Comparison of ENCODE assay signal across 8 cellular contexts in the genomic region with DNA sequence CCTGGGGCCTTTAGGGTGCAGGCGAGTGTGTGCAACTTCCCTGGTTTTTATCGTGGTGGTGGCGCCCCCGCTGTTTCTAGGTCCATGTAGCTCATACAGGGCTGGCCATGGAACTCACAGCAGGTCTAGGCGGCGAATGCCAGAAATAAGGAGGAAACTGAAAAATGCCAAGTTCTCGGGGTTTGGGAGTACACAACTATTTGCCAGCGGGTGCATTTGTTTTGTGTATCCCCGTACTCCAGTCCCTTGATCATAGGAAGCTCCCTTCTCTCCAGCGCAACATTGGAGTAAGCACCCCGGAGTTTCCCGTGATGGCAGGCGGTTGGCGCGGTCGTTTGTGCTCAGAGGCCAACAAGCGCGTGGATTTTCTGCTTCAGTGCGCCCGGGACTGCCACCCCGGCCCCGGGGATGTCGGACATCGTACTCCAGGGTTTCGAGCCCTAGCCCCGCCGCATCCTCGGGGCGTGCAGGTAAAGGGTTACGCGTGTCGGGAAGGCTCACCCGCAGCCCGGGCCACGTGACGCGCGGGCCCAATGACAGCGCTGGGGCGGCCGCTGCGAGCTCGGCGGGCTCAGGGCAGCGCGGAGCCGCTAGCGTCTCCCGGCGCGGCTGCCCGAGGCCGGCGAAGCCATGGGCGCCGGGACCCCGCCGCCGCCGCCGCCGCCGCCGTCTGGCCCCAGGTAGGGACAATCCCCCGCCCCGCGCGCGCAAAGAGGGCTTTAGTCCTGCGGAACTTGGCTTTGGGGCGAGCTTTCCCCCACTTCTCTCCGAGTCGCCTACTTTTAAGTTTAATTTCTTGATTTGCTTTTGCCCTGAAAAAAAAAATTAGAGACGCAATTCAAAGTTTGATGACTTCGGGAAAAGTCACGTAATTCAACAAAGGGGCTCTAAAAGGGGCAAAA.
DNase-seq lines count a peak whose midpoint lies in the region; ATAC-seq and TF ChIP-seq lines count a peak whose summit lies in the region.

No MANE protein-coding gene starts in this region.

- H3K9me3 Mint-ChIP-seq in Caco-2 (ENCODE audit: unreplicated experiment) = no peaks in the 10 kb centered on the region
- H3K9me3 Mint-ChIP-seq in activated B cell treated with CpG ODN at 0.5 μM for 24 hours = no peaks in the 10 kb centered on the region

- no peaks in the 10 kb centered on the region for H3K27me3 ChIP-seq in Caco-2 (replicated peaks; ENCODE audit: control insufficient read depth, insufficient read depth, low read length)

- POLR2A ChIA-PET in Caco-2 (lab: Charles Lee) (interaction anchor here (0.6 to 2.3 kb wide), 4 partner anchors 12 to 166 kb away, joined by 3 to 14 read pairs (median 6); no protein-coding TSS in a partner anchor), activated B cell treated with CpG ODN at 0.5 μM for 24 hours (lab: Charles Lee) (no interaction called here)

- ATAC-seq in GM21526 (IDR thresholded peaks at IDR 0.05; ENCODE audit: low FRiP score, unreplicated experiment) (peak; percentile 72), activated B cell treated with CpG ODN at 0.5 μM for 24 hours (ENCODE audit: low read depth) (peak; percentile 77)

- H3K36me3 Mint-ChIP-seq in Caco-2 (ENCODE audit: insufficient read depth, unreplicated experiment) = peaks cover 3% of the 10 kb centered on the region
- H3K36me3 Mint-ChIP-seq in activated B cell treated with CpG ODN at 0.5 μM for 24 hours (ENCODE audit: low read depth) = no peaks in the 10 kb centered on the region

- TF ChIP-seq CTCF in Caco-2 (IDR thresholded peaks at IDR 0.05; ENCODE audit: insufficient read depth in 1 of 2, low read depth in 1 of 2, low read length in 1 of 2, severe bottlenecking in 1 of 2, unreplicated experiment in 1 of 2) (peak in 1 of 2 experiments; percentile 21), activated B cell treated with CpG ODN at 0.5 μM for 24 hours (IDR thresholded peaks at IDR 0.05) (no peak)

- CTCF ChIA-PET in Caco-2 (lab: Charles Lee) = interaction anchor here (0.6 to 2.5 kb wide), 35 partner anchors 8 to 524 kb away, joined by 3 to 34 read pairs (median 4); partner anchors contain the start of gene RELL1
- CTCF ChIA-PET in activated B cell treated with CpG ODN at 0.5 μM for 24 hours (lab: Charles Lee) = interaction anchor here (0.7 to 3.1 kb wide), 2 partner anchors 34 to 113 kb away, joined by 3 to 12 read pairs; no protein-coding TSS in a partner anchor

- H3K27me3 Mint-ChIP-seq in Caco-2 (ENCODE audit: insufficient read depth, unreplicated experiment) (no peaks in the 10 kb centered on the region), activated B cell treated with CpG ODN at 0.5 μM for 24 hours (peaks cover 57% of the 10 kb centered on the region)

- H3K4me1 Mint-ChIP-seq in Caco-2 (ENCODE audit: low read depth, unreplicated experiment) = peaks cover 14% of the 10 kb centered on the region
- H3K4me1 Mint-ChIP-seq in activated B cell treated with CpG ODN at 0.5 μM for 24 hours = peaks cover 14% of the 10 kb centered on the region

- H3K27ac Mint-ChIP-seq in Caco-2 (ENCODE audit: unreplicated experiment) (peak overlapping the region; percentile 24), activated B cell treated with CpG ODN at 0.5 μM for 24 hours (no peak overlapping the region)

- intact Hi-C loops in Caco-2 (cut with micrococcal nuclease; ENCODE audit: unreplicated experiment) = loop anchor here (1.0 to 2.0 kb wide), 13 partner anchors 12 to 349 kb away; partner anchors contain the start of gene RELL1
- intact Hi-C loops in activated B cell treated with CpG ODN at 0.5 μM for 24 hours (cut with micrococcal nuclease) = loop anchor here (1.0 kb wide), 3 partner anchors 113 to 582 kb away; no protein-coding TSS in a partner anchor

- H3K4me3 ChIP-seq in Caco-2 (ENCODE audit: low read depth, low read length) = peak overlapping the region; percentile 61

- DNase-seq in Caco-2 (peak; percentile 77 to 86), KBM-7 (peak; percentile 32), activated B cell treated with CpG ODN at 0.5 μM for 24 hours (peak; percentile 26), cerebellar cortex (ENCODE audit: low spot score) (peak; percentile 54), kidney tubule cell (ENCODE audit: low spot score) (peak; percentile 81), SHP77 treated with DMSO at 0.1 percent for 48 hours (lab: John Stamatoyannopoulos, UW) (no peak)
- DNase-seq in stimulated activated CD4-positive, alpha-beta T cell treated with anti-CD3 and anti-CD28 coated beads, Interleukin-12 subunit alpha, Interleukin-12 subunit beta, amount 100 ng/mL, for 48 hours (ENCODE audit: low read depth in 2 of 3, low spot score in 1 of 3) = peak in 2 of 3 donors; percentile 18 to 41

- H3K36me3 ChIP-seq in Caco-2 (ENCODE audit: control insufficient read depth, insufficient read depth, low read length) = no peaks in the 10 kb centered on the region; the same call in 1 of the 2 replicates

- H3K9me3 ChIP-seq in Caco-2 = no peaks in the 10 kb centered on the region

- peaks cover 13% of the 10 kb centered on the region for H3K4me1 ChIP-seq in Caco-2

- H3K4me3 Mint-ChIP-seq in Caco-2 (ENCODE audit: unreplicated experiment) (peak overlapping the region; percentile 89), activated B cell treated with CpG ODN at 0.5 μM for 24 hours (peak overlapping the region; percentile 69)

- in situ Hi-C loops in KBM-7 (cut with MboI; ENCODE audit: low pct_unique_long_range_greater_than_20kb, low sequenced_read_pairs) = no loop called here

- BruUV-seq in Caco-2 (replicated peaks; lab: Mats Ljungman, UMichigan) = TSS peak; percentile 18
